Comparison of ENCODE assay signal across 20 cellular contexts in the genomic region with DNA sequence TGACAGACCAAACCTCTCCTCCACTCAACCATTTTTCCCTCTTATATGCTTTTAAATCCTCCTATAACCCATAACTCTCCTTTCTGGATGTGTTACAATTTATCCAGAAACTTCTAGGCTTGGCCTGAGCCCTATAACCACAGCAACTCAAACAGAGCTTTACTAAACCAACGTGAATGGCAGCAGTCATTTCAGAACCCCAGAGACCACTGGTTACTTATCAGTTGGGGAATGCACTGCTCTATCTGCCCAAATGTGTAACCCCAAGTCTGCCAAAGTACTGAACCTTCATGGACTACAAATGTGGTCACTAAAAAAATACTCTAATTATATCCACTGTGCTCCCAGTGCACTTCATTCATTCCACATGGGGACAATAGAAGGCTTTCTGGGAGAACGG.
"Had no signal": no experiment of that assay in that cellular context is flagged by ENCODE, and none has a peak within 500 bp of the region (broad histone marks: within the 10 kb centered on the region; RNA-seq: fewer than 3 reads in every experiment).

No MANE protein-coding gene starts in this region.

- H3K27ac Mint-ChIP-seq: dendritic cell treated with granulocyte-macrophage colony-stimulating factor and Interleukin-4, amounts not matched to agents 40 ng/mL and 50 ng/mL, for 4 days; T-helper 17 cell had no signal

- H3K4me1 Mint-ChIP-seq: immature natural killer cell had no signal

- H3K9me3 Mint-ChIP-seq: dendritic cell treated with granulocyte-macrophage colony-stimulating factor and Interleukin-4, amounts not matched to agents 40 ng/mL and 50 ng/mL, for 4 days; immature natural killer cell had no signal

- ATAC-seq: left cardiac atrium, T-helper 17 cell had no signal

- H3K4me1 ChIP-seq: adrenal gland, esophagus squamous epithelium, right atrium auricular region, suprapubic skin, upper lobe of left lung had no signal

- H3K4me3 Mint-ChIP-seq: dendritic cell treated with granulocyte-macrophage colony-stimulating factor and Interleukin-4, amounts not matched to agents 40 ng/mL and 50 ng/mL, for 4 days; immature natural killer cell; T-helper 17 cell had no signal

- H3K27me3 Mint-ChIP-seq: dendritic cell treated with granulocyte-macrophage colony-stimulating factor and Interleukin-4, amounts not matched to agents 40 ng/mL and 50 ng/mL, for 4 days; T-helper 17 cell had no signal

- H3K27ac ChIP-seq: adrenal gland, esophagus squamous epithelium, neutrophil, suprapubic skin, upper lobe of left lung had no signal

- H3K9me3 ChIP-seq: adrenal gland, esophagus squamous epithelium, neutrophil, right atrium auricular region, suprapubic skin, upper lobe of left lung had no signal

- H3K27me3 ChIP-seq: adrenal gland, esophagus squamous epithelium, neutrophil, right atrium auricular region, suprapubic skin, upper lobe of left lung had no signal

- H3K4me3 ChIP-seq: adrenal gland, esophagus squamous epithelium, lung, right atrium auricular region, suprapubic skin, upper lobe of left lung had no signal

- DNase-seq: activated gamma-delta T cell treated with Interleukin-2 at 50 U/mL for 16 hours, activated T-cell treated with anti-CD3 and anti-CD28 coated beads for 4 hours, adrenal gland, esophagus squamous epithelium, foreskin fibroblast, glutamatergic neuron, immature natural killer cell, left cardiac atrium, midbrain, posterior cingulate gyrus, SHP77 treated with DMSO at 0.1 percent for 48 hours, small intestine, T-helper 17 cell, upper lobe of left lung had no signal

- FAIRE-seq: endometrium, small intestine had no signal
